ENCODE assay signal across 8 cellular contexts in the genomic region with DNA sequence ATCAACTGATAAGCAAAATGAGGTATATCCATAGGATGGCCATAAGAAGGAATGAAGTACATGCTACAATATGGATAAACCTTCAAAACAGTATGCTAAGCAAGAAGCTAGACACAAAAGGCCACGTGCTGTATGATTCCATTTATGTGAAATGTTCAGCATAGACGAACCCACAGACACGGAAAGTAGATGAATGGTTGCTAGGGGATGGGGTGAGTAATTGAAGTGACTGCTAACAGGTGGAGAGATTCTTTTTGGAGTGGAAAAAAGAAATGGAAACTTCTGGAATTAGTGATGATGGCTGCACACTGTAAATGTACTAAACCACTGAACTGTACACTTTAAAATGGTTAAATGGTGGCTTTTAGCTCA. TPM values are rescaled to one million over a fixed set of nuclear protein-coding genes. Genes with fewer than 3 reads are reported as not detected.
DNase-seq lines count a peak whose midpoint lies in the region; ATAC-seq and TF ChIP-seq lines count a peak whose summit lies in the region.

No MANE protein-coding gene starts in this region.

- peaks cover 4 to 9% (median 4%) of the 10 kb centered on the region in 3 donors for H3K27me3 Mint-ChIP-seq in immature natural killer cell (ENCODE audit: low read depth in 3 of 3)
- H3K27me3 Mint-ChIP-seq in stimulated activated memory B cell treated with anti-CD40 and anti-IgM and Interleukin-4, amounts not matched to agents 10 μg/mL and 1 μg/mL and 100 μg/mL, for 72 hours: no peaks in the 10 kb centered on the region

- H3K27ac ChIP-seq in WERI-Rb-1: peak overlapping the region; percentile 56

- TF ChIP-seq CTCF in WERI-Rb-1 (IDR thresholded peaks at IDR 0.05; ENCODE audit: low read depth, low read length): no peak

- H3K4me1 Mint-ChIP-seq in immature natural killer cell: peaks cover 31 to 44% of the 10 kb centered on the region in 2 donors
- peaks cover 43% of the 10 kb centered on the region for H3K4me1 Mint-ChIP-seq in stimulated activated memory B cell treated with anti-CD40 and anti-IgM and Interleukin-4, amounts not matched to agents 10 μg/mL and 1 μg/mL and 100 μg/mL, for 72 hours

- no peak for TF ChIP-seq POLR2A in erythroblast (IDR thresholded peaks at IDR 0.05; ENCODE audit: low read length)

- DNase-seq in NCI-H1105 (lab: John Stamatoyannopoulos, UW) (peak; percentile 66), NCI-H1105 treated with DMSO at 0.1 percent for 48 hours (lab: John Stamatoyannopoulos, UW) (no peak), WERI-Rb-1 (no peak), immature natural killer cell (no peak), epidermal melanocyte (ENCODE audit: insufficient read length, low spot score) (no peak), erythroblast (lab: John Stamatoyannopoulos, UW) (no peak), cortex of kidney (lab: John Stamatoyannopoulos, UW) (no peak)

- H3K27me3 ChIP-seq in WERI-Rb-1 (ENCODE audit: insufficient read depth, low read depth, severe bottlenecking): no peaks in the 10 kb centered on the region

- H3K36me3 ChIP-seq in WERI-Rb-1: peaks cover 40% of the 10 kb centered on the region

- peaks cover 10 to 24% (median 15%) of the 10 kb centered on the region in 3 donors for H3K36me3 Mint-ChIP-seq in immature natural killer cell
- H3K36me3 Mint-ChIP-seq in stimulated activated memory B cell treated with anti-CD40 and anti-IgM and Interleukin-4, amounts not matched to agents 10 μg/mL and 1 μg/mL and 100 μg/mL, for 72 hours: peaks cover 55% of the 10 kb centered on the region

- no peaks in the 10 kb centered on the region for H3K9me3 ChIP-seq in WERI-Rb-1 (ENCODE audit: severe bottlenecking)

- no peak overlapping the region; the same call in 1 of the 2 replicates for H3K4me3 ChIP-seq in WERI-Rb-1 (ENCODE audit: low read depth, low read length)

- no peak for ATAC-seq in stimulated activated memory B cell treated with anti-CD40 and anti-IgM and Interleukin-4, amounts not matched to agents 10 μg/mL and 1 μg/mL and 100 μg/mL, for 72 hours

- peak overlapping the region; percentile 83 to 89 (median 87) for H3K4me3 Mint-ChIP-seq in immature natural killer cell
- peak overlapping the region; percentile 76 for H3K4me3 Mint-ChIP-seq in stimulated activated memory B cell treated with anti-CD40 and anti-IgM and Interleukin-4, amounts not matched to agents 10 μg/mL and 1 μg/mL and 100 μg/mL, for 72 hours

- no peaks in the 10 kb centered on the region for H3K9me3 Mint-ChIP-seq in immature natural killer cell
- H3K9me3 Mint-ChIP-seq in stimulated activated memory B cell treated with anti-CD40 and anti-IgM and Interleukin-4, amounts not matched to agents 10 μg/mL and 1 μg/mL and 100 μg/mL, for 72 hours: peaks cover 3% of the 10 kb centered on the region

- H3K27ac Mint-ChIP-seq in immature natural killer cell: peak overlapping the region; percentile 12 to 85 (median 76)
- H3K27ac Mint-ChIP-seq in stimulated activated memory B cell treated with anti-CD40 and anti-IgM and Interleukin-4, amounts not matched to agents 10 μg/mL and 1 μg/mL and 100 μg/mL, for 72 hours: peak overlapping the region; percentile 34

RNA-seq across cellular contexts. Expression of gene EFCAB12, which starts 0.6 kb away (rescaled TPM):
- polyA plus RNA-seq in immature natural killer cell: under 1 TPM in 1 of 3 donors, not detected in 2; 0.12 TPM

RNA-seq across cellular contexts. Expression of gene MBD4, which starts 10.7 kb away (rescaled TPM):
- 10 to 100 TPM; 26.5 to 36.0 (median 29.2) TPM for polyA plus RNA-seq in immature natural killer cell

RNA-seq across cellular contexts. Expression of gene IFT122, which starts 11.0 kb away (rescaled TPM):
- 1 to 10 TPM; 5.7 to 7.0 (median 6.0) TPM for polyA plus RNA-seq in immature natural killer cell
